1 cellular context compared by ENCODE assay signal in the genomic region with DNA sequence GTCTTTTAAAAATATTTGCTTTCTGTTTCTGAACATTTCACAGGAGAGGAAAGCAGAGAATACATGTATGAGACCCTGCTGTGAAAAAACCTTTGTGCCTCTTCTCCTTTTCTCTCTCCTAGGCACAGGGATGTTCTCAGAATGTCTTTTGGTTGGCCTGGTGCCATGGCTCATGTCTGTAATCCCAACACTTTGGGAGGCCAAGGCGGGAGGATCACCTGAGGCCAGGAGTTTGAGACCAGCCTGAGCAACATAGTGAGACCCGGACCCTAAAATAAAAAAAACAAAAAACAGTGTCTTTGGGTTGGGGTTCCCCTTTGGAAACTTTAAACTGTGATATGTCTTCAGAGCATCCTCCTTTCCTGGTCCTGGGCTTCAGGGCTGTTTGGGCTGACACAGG.
TF ChIP-seq lines count a peak whose summit lies in the region.

No MANE protein-coding gene starts in this region.

TF ChIP-seq in K562, 482 proteins besides CTCF, POLR2A, EP300 and RAD21:
- TF ChIP-seq NFIC (IDR thresholded peaks at IDR 0.05) (peak; percentile 58), RB1 (IDR thresholded peaks at IDR 0.05; ENCODE audit: low read depth) (no peak), NCOA4 (IDR thresholded peaks at IDR 0.05; ENCODE audit: partially characterized antibody) (no peak)
